8 cellular contexts compared by ENCODE assay signal in the genomic region with DNA sequence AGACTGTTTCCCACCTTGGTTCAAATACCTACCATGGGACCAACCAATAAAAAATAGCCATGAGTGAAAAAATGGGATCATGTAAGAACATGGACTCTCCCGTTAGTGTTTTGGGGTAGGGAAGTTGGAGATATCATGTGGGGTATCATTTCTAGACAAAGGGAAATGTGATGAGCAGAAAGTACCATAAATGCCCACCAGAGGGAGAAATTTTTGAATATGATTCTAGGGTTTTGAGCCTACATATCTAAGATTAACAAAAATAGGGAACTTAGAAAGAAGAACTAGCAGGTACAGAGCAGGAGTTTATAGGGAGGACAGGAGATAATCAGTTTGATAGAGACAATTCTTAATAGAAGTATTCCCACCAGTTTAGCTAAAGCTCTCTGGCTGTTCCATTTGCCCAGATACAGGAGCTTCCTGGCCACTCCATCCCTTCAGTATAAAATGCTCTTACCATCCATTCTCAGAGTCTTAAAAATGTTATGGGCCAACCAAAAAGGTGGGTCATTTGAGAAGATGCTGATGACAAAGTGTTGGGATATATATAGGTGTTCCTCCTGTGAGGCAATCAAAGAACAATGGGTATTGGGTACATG. TPM values are rescaled to one million over a fixed set of nuclear protein-coding genes. Genes with fewer than 3 reads are reported as not detected.
DNase-seq lines count a peak whose midpoint lies in the region; ATAC-seq and TF ChIP-seq lines count a peak whose summit lies in the region.

No MANE protein-coding gene starts in this region.

- H3K4me3 ChIP-seq in neural progenitor cell, result no peak overlapping the region

- H3K9me3 ChIP-seq in neural progenitor cell (ENCODE audit: low read depth), result no peaks in the 10 kb centered on the region

- no peak overlapping the region for H2AFZ ChIP-seq in neural progenitor cell (replicated peaks)

- peaks cover 5% of the 10 kb centered on the region for H3F3A ChIP-seq in neural progenitor cell (ENCODE audit: low read depth)

- ATAC-seq in HG03097 (IDR thresholded peaks at IDR 0.05; ENCODE audit: low FRiP score, unreplicated experiment), result no peak
- no peak for ATAC-seq in GM18511 (IDR thresholded peaks at IDR 0.05; ENCODE audit: unreplicated experiment)
- no peak for ATAC-seq in HG03460 (IDR thresholded peaks at IDR 0.05; ENCODE audit: unreplicated experiment)

- H3K27me3 Mint-ChIP-seq in MCF 10A (ENCODE audit: insufficient read depth, unreplicated experiment) (no peaks in the 10 kb centered on the region), neural progenitor cell (ENCODE audit: insufficient read depth, low read depth) (peaks cover 3% of the 10 kb centered on the region)

- no peak overlapping the region for H3K27ac ChIP-seq in neural progenitor cell

- no TSS peak for BruUV-seq in MCF 10A (replicated peaks; lab: Mats Ljungman, UMichigan)

- CTCF ChIA-PET in MCF 10A (lab: Yijun Ruan, JAX), result interaction anchor here (0.6 to 17.5 kb wide), 43 partner anchors 8 to 558 kb away, joined by 3 to 407 read pairs (median 3); no protein-coding TSS in a partner anchor

- intact Hi-C loops in MCF 10A (cut with micrococcal nuclease), result loop anchor here (1.0 to 10.0 kb wide), 3 partner anchors 108 to 1158 kb away; no protein-coding TSS in a partner anchor

- H3K36me3 Mint-ChIP-seq in MCF 10A (ENCODE audit: insufficient read depth, unreplicated experiment), result no peaks in the 10 kb centered on the region
- H3K36me3 Mint-ChIP-seq in neural progenitor cell, result no peaks in the 10 kb centered on the region

- H3K79me2 ChIP-seq in neural progenitor cell (ENCODE audit: low read depth), result peaks cover 10% of the 10 kb centered on the region

- peaks cover 10% of the 10 kb centered on the region for H3K4me1 Mint-ChIP-seq in MCF 10A (ENCODE audit: insufficient read depth, unreplicated experiment)
- H3K4me1 Mint-ChIP-seq in neural progenitor cell, result peaks cover 14% of the 10 kb centered on the region

- no peaks in the 10 kb centered on the region for H3K36me3 ChIP-seq in neural progenitor cell

- peaks cover 7% of the 10 kb centered on the region for H3K4me1 ChIP-seq in neural progenitor cell

- H3K9ac ChIP-seq in neural progenitor cell, result no peak overlapping the region

- DNase-seq in NCI-H2107 treated with DMSO at 0.1 percent for 48 hours (lab: John Stamatoyannopoulos, UW; ENCODE audit: unreplicated experiment) (peak; percentile 32), NCI-H2107 (lab: John Stamatoyannopoulos, UW) (no peak), NCI-H1694 treated with DMSO at 0.1 percent for 48 hours (lab: John Stamatoyannopoulos, UW) (peak; percentile 57), MCF 10A (ENCODE audit: unreplicated experiment) (peak; percentile 41), neural progenitor cell (ENCODE audit: low spot score) (no peak)

- H3K4me3 Mint-ChIP-seq in MCF 10A (ENCODE audit: unreplicated experiment) (no peak overlapping the region), neural progenitor cell (no peak overlapping the region)

- no peaks in the 10 kb centered on the region for H3K9me3 Mint-ChIP-seq in MCF 10A (ENCODE audit: unreplicated experiment)
- no peaks in the 10 kb centered on the region for H3K9me3 Mint-ChIP-seq in neural progenitor cell

- peaks cover 8% of the 10 kb centered on the region for H4K20me1 ChIP-seq in neural progenitor cell (ENCODE audit: low read depth)

- no peak overlapping the region for H3K27ac Mint-ChIP-seq in MCF 10A (ENCODE audit: low read depth, unreplicated experiment)
- no peak overlapping the region for H3K27ac Mint-ChIP-seq in neural progenitor cell

- POLR2A ChIA-PET in MCF 10A (lab: Yijun Ruan, JAX), result interaction anchor here (1.1 kb wide), 1 partner anchor 215 kb away, joined by 4 read pairs; no protein-coding TSS in a partner anchor

- H3K27me3 ChIP-seq in neural progenitor cell, result no peaks in the 10 kb centered on the region

- peak; percentile 50 for TF ChIP-seq CTCF in MCF 10A (IDR thresholded peaks at IDR 0.05; ENCODE audit: unreplicated experiment)
- peak; percentile 62 for TF ChIP-seq CTCF in neural progenitor cell (IDR thresholded peaks at IDR 0.05)

- no peak overlapping the region for H3K4me2 ChIP-seq in neural progenitor cell

RNA-seq across cellular contexts. Expression of a gene that starts 3.6 kb away (rescaled TPM):
- total RNA-seq in MCF 10A (2022), result 10.8 and 11.2 TPM in 2 replicates
- 26.3 and 31.3 TPM in 2 replicates for total RNA-seq in neural progenitor cell (ENCODE audit: low replicate concordance)

Comparison
In these comparisons a context has a peak if more than half of its experiments do, and no peak if none do; other contexts are left out.
1. DNase-seq: peak in NCI-H2107 treated with DMSO at 0.1 percent for 48 hours (single experiment), NCI-H1694 treated with DMSO at 0.1 percent for 48 hours (single experiment) and MCF 10A (single experiment); none in NCI-H2107 (single experiment) and neural progenitor cell (single experiment).